Comparison of ENCODE assay signal across 8 cellular contexts in genomic region chr10:110005716-110006115, GRCh38. TPM values are rescaled to one million over a fixed set of nuclear protein-coding genes. Genes with fewer than 3 reads are reported as not detected.
A peak's percentile ranks its signal among the peaks of the same experiment; 100 is the strongest.
DNase-seq lines count a peak whose midpoint lies in the region; ATAC-seq and TF ChIP-seq lines count a peak whose summit lies in the region.

No MANE protein-coding gene starts in this region.

- H3K79me1 ChIP-seq in mesenchymal stem cell (replicated peaks; ENCODE audit: low read length, poor library complexity, severe bottlenecking) = peaks cover 4% of the 10 kb centered on the region

- no peak for TF ChIP-seq CTCF in AG09319 (IDR thresholded peaks at IDR 0.05; ENCODE audit: low read depth, low read length)
- no peak for TF ChIP-seq CTCF in colonic mucosa (IDR thresholded peaks at IDR 0.05)

- no peaks in the 10 kb centered on the region for H3K36me3 ChIP-seq in colonic mucosa
- H3K36me3 ChIP-seq in mesenchymal stem cell (ENCODE audit: control insufficient read depth in 1 of 2, insufficient read depth in 2 of 2, low read depth in 1 of 2, low read length in 2 of 2) = no peaks in the 10 kb centered on the region

- H2BK15ac ChIP-seq in mesenchymal stem cell (ENCODE audit: low read depth, poor library complexity, severe bottlenecking) = no peak overlapping the region

- H3K4me2 ChIP-seq in mesenchymal stem cell (ENCODE audit: low read length, poor library complexity, severe bottlenecking) = peak overlapping the region; percentile 78

- H2AFZ ChIP-seq in mesenchymal stem cell (ENCODE audit: low read depth, low read length) = no peak overlapping the region

- H3K23ac ChIP-seq in mesenchymal stem cell (ENCODE audit: low read length in 2 of 2) = no peak overlapping the region

- H3K4me1 ChIP-seq in colonic mucosa (no peaks in the 10 kb centered on the region), mesenchymal stem cell (ENCODE audit: control insufficient read depth, insufficient read depth, low read depth, low read length) (peaks cover 9% of the 10 kb centered on the region)

- no peak overlapping the region for H3K14ac ChIP-seq in mesenchymal stem cell (ENCODE audit: low read length in 2 of 2)

- H3K4me3 ChIP-seq in colonic mucosa = peak overlapping the region; percentile 62
- H3K4me3 ChIP-seq in mesenchymal stem cell (ENCODE audit: insufficient read depth in 1 of 2, low read depth in 1 of 2, low read length in 2 of 2) = peak overlapping the region; percentile 46 to 87

- H3K4ac ChIP-seq in mesenchymal stem cell (ENCODE audit: low read depth in 1 of 2, low read length in 2 of 2) = peak overlapping the region in 1 of 2 experiments; percentile 58

- no peaks in the 10 kb centered on the region for H3K27me3 ChIP-seq in colonic mucosa
- no peaks in the 10 kb centered on the region for H3K27me3 ChIP-seq in mesenchymal stem cell (ENCODE audit: control insufficient read depth in 1 of 2, insufficient read depth in 1 of 2, low read length in 2 of 2)

- H2AK5ac ChIP-seq in mesenchymal stem cell (ENCODE audit: low read length, severe bottlenecking) = no peak overlapping the region

- peak overlapping the region in 1 of 2 experiments; percentile 42 for H2BK12ac ChIP-seq in mesenchymal stem cell (ENCODE audit: low read length in 2 of 2)

- H3K9ac ChIP-seq in colonic mucosa (ENCODE audit: low read depth in 2 of 2, low read length in 2 of 2) = peak overlapping the region; percentile 44 to 86
- peak overlapping the region; percentile 94 for H3K9ac ChIP-seq in mesenchymal stem cell (ENCODE audit: low read length)

- peak overlapping the region; percentile 88 for H4K8ac ChIP-seq in mesenchymal stem cell (ENCODE audit: low read length)

- WGBS in mesenchymal stem cell = 6% methylated on average over 8 of the region's 8 CpGs

- no peak overlapping the region for H4K91ac ChIP-seq in mesenchymal stem cell (ENCODE audit: low read length)

- intact Hi-C loops in colonic mucosa (cut with DNase I) = no loop called here

- H3K9me3 ChIP-seq in colonic mucosa (no peaks in the 10 kb centered on the region), mesenchymal stem cell (ENCODE audit: control insufficient read depth, low read length) (no peaks in the 10 kb centered on the region)

- ATAC-seq in HG02973 (IDR thresholded peaks at IDR 0.05; ENCODE audit: unreplicated experiment) = no peak
- ATAC-seq in GM18909 (IDR thresholded peaks at IDR 0.05; ENCODE audit: poor library complexity, unreplicated experiment) = no peak

- H2BK5ac ChIP-seq in mesenchymal stem cell (ENCODE audit: low read depth, low read length, poor library complexity, severe bottlenecking) = no peak overlapping the region

- H3K27ac ChIP-seq in colonic mucosa (peak overlapping the region; percentile 80), mesenchymal stem cell (ENCODE audit: low read length, poor library complexity, severe bottlenecking) (peak overlapping the region; percentile 94)

- DNase-seq in AG09319 (ENCODE audit: extremely low read depth, low read depth) (peak; percentile 82), LHCN-M2 (ENCODE audit: low read depth) (peak; percentile 81), colonic mucosa (peak; percentile 58), mesenchymal stem cell (peak; percentile 86), NCI-H226 (no peak), NK-92 (lab: John Stamatoyannopoulos, UW; ENCODE audit: unreplicated experiment) (no peak)

- peak overlapping the region; percentile 85 to 86 for H3K18ac ChIP-seq in mesenchymal stem cell (ENCODE audit: low read depth in 1 of 2, low read length in 2 of 2)

- H2BK120ac ChIP-seq in mesenchymal stem cell (ENCODE audit: low read depth, low read length) = no peak overlapping the region

RNA-seq across cellular contexts. Expression of gene ADD3, which starts 2.1 kb away (rescaled TPM):
- 66.1 and 148 TPM in 2 replicates for total RNA-seq in LHCN-M2 (2014; rRNA removed)
- 30.4 TPM for polyA plus RNA-seq in LHCN-M2 (2012)
- 100 to 1,000 TPM; 127 to 131 TPM for total RNA-seq in colonic mucosa
- polyA plus RNA-seq in mesenchymal stem cell (2013, experiment 1 of 2) = 75.7 TPM
- 72.5 TPM for polyA plus RNA-seq in mesenchymal stem cell (2013, experiment 2 of 2)

Comparison
In these comparisons a context has a peak if more than half of its experiments do, and no peak if none do; other contexts are left out.
1. DNase-seq: peak in AG09319 (single experiment), LHCN-M2 (single experiment), colonic mucosa (single experiment) and mesenchymal stem cell (single experiment); none in NCI-H226 (single experiment) and NK-92 (single experiment).